In genomic region chr20:63631426-63631825, GRCh38 we compare ENCODE assay signal across 7 cellular contexts. TPM values are rescaled to one million over a fixed set of nuclear protein-coding genes. Genes with fewer than 3 reads are reported as not detected.
DNase-seq lines count a peak whose midpoint lies in the region; ATAC-seq and TF ChIP-seq lines count a peak whose summit lies in the region.
"Not testable (repeated sequence)": the region's sequence is repeated elsewhere in the genome, so short reads cannot be mapped to it uniquely, and the experiment has no call there.

No MANE protein-coding gene starts in this region.

- not testable (repeated sequence) for TF ChIP-seq CTCF in CD8-positive, alpha-beta T cell (IDR thresholded peaks at IDR 0.05); fibroblast of pulmonary artery (IDR thresholded peaks at IDR 0.05; ENCODE audit: low read length, missing control alignments)

- not testable (repeated sequence) for H3K27ac ChIP-seq in CD8-positive, alpha-beta T cell (ENCODE audit: low read depth, low read length)

- peaks cover 59% of the 10 kb centered on the region for H3K4me1 Mint-ChIP-seq in CD8-positive, alpha-beta T cell (ENCODE audit: low read depth)
- peaks cover 22% of the 10 kb centered on the region for H3K4me1 Mint-ChIP-seq in T-helper 17 cell
- peaks cover 65% of the 10 kb centered on the region for H3K4me1 Mint-ChIP-seq in activated naive CD4-positive, alpha-beta T cell treated with anti-CD3 and anti-CD28 coated beads, Interleukin-2, amount 50 U/mL, for 24 hours
- H3K4me1 Mint-ChIP-seq in naive thymus-derived CD8-positive, alpha-beta T cell: peaks cover 14 to 71% (median 60%) of the 10 kb centered on the region in 4 donors
- peaks cover 27 to 70% of the 10 kb centered on the region in 2 donors for H3K4me1 Mint-ChIP-seq in stimulated activated naive B cell treated with anti-CD40 and anti-IgM and Interleukin-4, amounts not matched to agents 10 μg/mL and 1 μg/mL and 100 μg/mL, for 72 hours

- not testable (repeated sequence) for H3K9me3 Mint-ChIP-seq in CD8-positive, alpha-beta T cell; activated naive CD4-positive, alpha-beta T cell treated with anti-CD3 and anti-CD28 coated beads, Interleukin-2, amount 50 U/mL, for 24 hours; naive thymus-derived CD8-positive, alpha-beta T cell; stimulated activated naive B cell treated with anti-CD40 and anti-IgM and Interleukin-4, amounts not matched to agents 10 μg/mL and 1 μg/mL and 100 μg/mL, for 72 hours

- not testable (repeated sequence) for H3K9me3 ChIP-seq in CD8-positive, alpha-beta T cell (ENCODE audit: low read length); T-helper 17 cell (ENCODE audit: control insufficient read depth, low read length, poor library complexity, severe bottlenecking)

- H3K36me3 Mint-ChIP-seq in CD8-positive, alpha-beta T cell: peaks cover 23% of the 10 kb centered on the region
- H3K36me3 Mint-ChIP-seq in T-helper 17 cell (ENCODE audit: low read depth); activated naive CD4-positive, alpha-beta T cell treated with anti-CD3 and anti-CD28 coated beads, Interleukin-2, amount 50 U/mL, for 24 hours: not testable (repeated sequence)
- peaks cover 6 to 16% (median 9%) of the 10 kb centered on the region in 3 donors for H3K36me3 Mint-ChIP-seq in naive thymus-derived CD8-positive, alpha-beta T cell
- peaks cover 16 to 18% of the 10 kb centered on the region in 2 donors for H3K36me3 Mint-ChIP-seq in stimulated activated naive B cell treated with anti-CD40 and anti-IgM and Interleukin-4, amounts not matched to agents 10 μg/mL and 1 μg/mL and 100 μg/mL, for 72 hours

- CTCF ChIA-PET in CD8-positive, alpha-beta T cell (lab: Charles Lee): interaction anchor here (0.9 to 2.1 kb wide), 2 partner anchors 10 to 14 kb away, joined by 3 to 11 read pairs; no protein-coding TSS in a partner anchor

- H3K4me3 ChIP-seq in CD8-positive, alpha-beta T cell (ENCODE audit: low read depth, low read length); fibroblast of pulmonary artery (replicated peaks; ENCODE audit: low read depth, low read length): not testable (repeated sequence)

- ATAC-seq in CD8-positive, alpha-beta T cell; T-helper 17 cell; naive thymus-derived CD8-positive, alpha-beta T cell: not testable (repeated sequence)
- peak in 1 of 2 donors; percentile 8 for ATAC-seq in stimulated activated naive B cell treated with anti-CD40 and anti-IgM and Interleukin-4, amounts not matched to agents 10 μg/mL and 1 μg/mL and 100 μg/mL, for 72 hours (replicated peaks)

- H3K4me3 Mint-ChIP-seq in CD8-positive, alpha-beta T cell; T-helper 17 cell: not testable (repeated sequence)
- peak overlapping the region; percentile 30 for H3K4me3 Mint-ChIP-seq in activated naive CD4-positive, alpha-beta T cell treated with anti-CD3 and anti-CD28 coated beads, Interleukin-2, amount 50 U/mL, for 24 hours
- H3K4me3 Mint-ChIP-seq in naive thymus-derived CD8-positive, alpha-beta T cell: peak overlapping the region in 8 of 10 donors; percentile 13 to 68 (median 46)
- peak overlapping the region; percentile 33 to 49 for H3K4me3 Mint-ChIP-seq in stimulated activated naive B cell treated with anti-CD40 and anti-IgM and Interleukin-4, amounts not matched to agents 10 μg/mL and 1 μg/mL and 100 μg/mL, for 72 hours

- not testable (repeated sequence) for H3K27me3 Mint-ChIP-seq in CD8-positive, alpha-beta T cell (ENCODE audit: low read depth); T-helper 17 cell; activated naive CD4-positive, alpha-beta T cell treated with anti-CD3 and anti-CD28 coated beads, Interleukin-2, amount 50 U/mL, for 24 hours; naive thymus-derived CD8-positive, alpha-beta T cell; stimulated activated naive B cell treated with anti-CD40 and anti-IgM and Interleukin-4, amounts not matched to agents 10 μg/mL and 1 μg/mL and 100 μg/mL, for 72 hours

- not testable (repeated sequence) for H3K36me3 ChIP-seq in CD8-positive, alpha-beta T cell (ENCODE audit: insufficient read depth, low read length)

- POLR2A ChIA-PET in CD8-positive, alpha-beta T cell (lab: Charles Lee): interaction anchor here (0.6 to 3.1 kb wide), 3 partner anchors 10 to 105 kb away, joined by 3 to 23 read pairs (median 3); partner anchors contain the start of gene LIME1
- POLR2A ChIA-PET in naive thymus-derived CD8-positive, alpha-beta T cell (lab: Charles Lee): interaction anchor here (0.6 to 13.5 kb wide), 5 partner anchors 8 to 27 kb away, joined by 6 to 740 read pairs (median 7); partner anchors contain the start of gene RTEL1

- H3K27ac Mint-ChIP-seq in CD8-positive, alpha-beta T cell: peak overlapping the region; percentile 79
- peak overlapping the region; percentile 99 for H3K27ac Mint-ChIP-seq in T-helper 17 cell
- H3K27ac Mint-ChIP-seq in activated naive CD4-positive, alpha-beta T cell treated with anti-CD3 and anti-CD28 coated beads, Interleukin-2, amount 50 U/mL, for 24 hours: peak overlapping the region; percentile 70
- peak overlapping the region; percentile 60 to 98 (median 86) for H3K27ac Mint-ChIP-seq in naive thymus-derived CD8-positive, alpha-beta T cell
- H3K27ac Mint-ChIP-seq in stimulated activated naive B cell treated with anti-CD40 and anti-IgM and Interleukin-4, amounts not matched to agents 10 μg/mL and 1 μg/mL and 100 μg/mL, for 72 hours: peak overlapping the region; percentile 94

- H3K27me3 ChIP-seq in CD8-positive, alpha-beta T cell (ENCODE audit: insufficient read depth, low read length): not testable (repeated sequence)

- DNase-seq in CD8-positive, alpha-beta T cell; T-helper 17 cell; naive thymus-derived CD8-positive, alpha-beta T cell; stimulated activated naive B cell treated with anti-CD40 and anti-IgM and Interleukin-4, amounts not matched to agents 10 μg/mL and 1 μg/mL and 100 μg/mL, for 72 hours: not testable (repeated sequence)
- DNase-seq in fibroblast of pulmonary artery (ENCODE audit: low read depth) (peak; percentile 33), kidney tubule cell (ENCODE audit: low spot score) (peak; percentile 82)

- intact Hi-C loops in CD8-positive, alpha-beta T cell (cut with DNase I, micrococcal nuclease): not testable (repeated sequence)

- peaks cover 69% of the 10 kb centered on the region for H3K4me1 ChIP-seq in CD8-positive, alpha-beta T cell (ENCODE audit: insufficient read depth, low read length)

RNA-seq across cellular contexts. Expression of gene GMEB2, which starts 4.5 kb away (rescaled TPM):
- 10 to 100 TPM; 31.4 to 33.8 TPM for total RNA-seq in CD8-positive, alpha-beta T cell
- 10 to 100 TPM; 17.3 to 21.0 TPM for total RNA-seq in T-helper 17 cell
- 10 to 100 TPM; 26.1 to 26.6 TPM for total RNA-seq in naive thymus-derived CD8-positive, alpha-beta T cell
- 10 to 100 TPM in 1 of 3 donors, 1 to 10 TPM in 2; 6.2 to 16.3 (median 6.8) TPM for polyA plus RNA-seq in naive thymus-derived CD8-positive, alpha-beta T cell

RNA-seq across cellular contexts. Expression of gene STMN3, which starts 21.8 kb away (rescaled TPM):
- total RNA-seq in CD8-positive, alpha-beta T cell: 10 to 100 TPM; 64.2 to 65.9 TPM
- total RNA-seq in T-helper 17 cell: 10 to 100 TPM; 51.0 to 67.4 TPM
- 100 to 1,000 TPM in 1 of 2 experiments, 10 to 100 TPM in 1; 94.3 to 102 TPM for total RNA-seq in naive thymus-derived CD8-positive, alpha-beta T cell
- polyA plus RNA-seq in naive thymus-derived CD8-positive, alpha-beta T cell: 10 to 100 TPM; 21.6 to 35.4 (median 34.0) TPM

RNA-seq across cellular contexts. Expression of gene RTEL1, which starts 26.7 kb away (rescaled TPM):
- total RNA-seq in CD8-positive, alpha-beta T cell: 10 to 100 TPM; 21.4 to 24.9 TPM
- 10 to 100 TPM; 30.7 to 35.0 TPM for total RNA-seq in T-helper 17 cell
- 10 to 100 TPM; 23.6 to 25.5 TPM for total RNA-seq in naive thymus-derived CD8-positive, alpha-beta T cell
- 1 to 10 TPM; 3.2 to 6.8 (median 4.4) TPM for polyA plus RNA-seq in naive thymus-derived CD8-positive, alpha-beta T cell

RNA-seq across cellular contexts. Expression of gene HELZ2, which starts 57.4 kb away (rescaled TPM):
- total RNA-seq in CD8-positive, alpha-beta T cell: 10 to 100 TPM; 43.3 to 48.0 TPM
- total RNA-seq in T-helper 17 cell: 10 to 100 TPM; 48.0 to 54.8 TPM
- 10 to 100 TPM; 22.7 to 24.4 TPM for total RNA-seq in naive thymus-derived CD8-positive, alpha-beta T cell
- 1 to 10 TPM; 3.1 to 4.6 (median 4.1) TPM for polyA plus RNA-seq in naive thymus-derived CD8-positive, alpha-beta T cell
